ENCODE assay signal across 1 cellular context in genomic region chr10:104351919-104352318, GRCh38.
TF ChIP-seq lines count a peak whose summit lies in the region.

No MANE protein-coding gene starts in this region.

TF ChIP-seq in HepG2, 621 proteins besides CTCF, POLR2A, EP300 and RAD21:
- no peak for TF ChIP-seq ZNF207 (IDR thresholded peaks at IDR 0.05; ENCODE audit: borderline replicate concordance)
- no peak for TF ChIP-seq ZNF430 (CRISPR knock-in tag; IDR thresholded peaks at IDR 0.05)
- no peak for TF ChIP-seq ZNF136 (CRISPR knock-in tag; IDR thresholded peaks at IDR 0.05; ENCODE audit: low read depth)
